21 cellular contexts compared by ENCODE assay signal in the genomic region with DNA sequence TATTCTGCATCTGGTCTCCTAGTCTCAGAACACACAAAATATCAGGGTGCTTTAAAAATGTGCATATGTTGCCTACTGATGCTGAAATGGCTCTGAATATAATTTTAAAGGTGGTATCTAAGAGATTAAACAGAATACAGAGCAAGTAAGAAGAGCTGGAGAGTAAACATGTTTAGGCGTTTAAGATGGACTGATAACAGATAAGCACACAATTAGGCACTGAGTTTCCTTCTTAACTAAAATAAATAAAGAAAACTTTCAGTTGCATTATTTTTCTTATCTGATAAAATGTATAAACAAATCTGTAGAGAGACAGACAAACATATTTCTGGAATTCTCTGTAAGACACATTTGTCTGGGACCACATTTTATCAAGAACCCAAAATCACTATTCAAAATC. TPM values are rescaled to one million over a fixed set of nuclear protein-coding genes. Genes with fewer than 3 reads are reported as not detected.
DNase-seq lines count a peak whose midpoint lies in the region; ATAC-seq, FAIRE-seq and TF ChIP-seq lines count a peak whose summit lies in the region.
"Had no signal": no experiment of that assay in that cellular context is flagged by ENCODE, and none has a peak within 500 bp of the region (broad histone marks: within the 10 kb centered on the region; RNA-seq: fewer than 3 reads in every experiment).

No MANE protein-coding gene starts in this region.

- H3K27ac ChIP-seq in endothelial cell of umbilical vein (ENCODE audit: insufficient read depth, low read depth, low read length) = no peak overlapping the region
- H3K27ac ChIP-seq: 22Rv1, A549, BLaER1 had no signal

- H3K79me2 ChIP-seq in endothelial cell of umbilical vein (ENCODE audit: control insufficient read depth, insufficient read depth, low read length) = no peaks in the 10 kb centered on the region

- H3K4me3 ChIP-seq in LNCaP clone FGC (ENCODE audit: low read depth, low read length) (no peak overlapping the region), endothelial cell of umbilical vein (replicated peaks in 1 of 3; ENCODE audit: insufficient read depth in 1 of 3, low read depth in 1 of 3, low read length in 3 of 3) (no peak overlapping the region)
- H3K4me3 ChIP-seq: A549, BLaER1 had no signal

- DNase-seq in LNCaP clone FGC (ENCODE audit: low read depth) = peak; percentile 52
- DNase-seq in endothelial cell of umbilical vein (ENCODE audit: low read depth, low spot score) = no peak
- DNase-seq in DMS153 (lab: John Stamatoyannopoulos, UW) = no peak
- DNase-seq: ACHN; BE2C; C1 segment of cervical spinal cord; CD4-positive, alpha-beta memory T cell; CD4-positive, CD25-positive, alpha-beta regulatory T cell; CD8-positive, alpha-beta memory T cell; COR-L47; DMS 273 treated with DMSO at 0.1 percent for 48 hours; DMS79 treated with DMSO at 0.1 percent for 48 hours; GF-D8 had no signal

- no peaks in the 10 kb centered on the region for H3K9me3 ChIP-seq in endothelial cell of umbilical vein (replicated peaks; ENCODE audit: control insufficient read depth, insufficient read depth, low read length)
- H3K9me3 ChIP-seq: A549, BE2C, BLaER1 had no signal

- intact Hi-C loops in endothelial cell of umbilical vein (cut with micrococcal nuclease) = no loop called here

- TF ChIP-seq POLR2A in endothelial cell of umbilical vein (IDR thresholded peaks at IDR 0.05; ENCODE audit: low read depth, low read length) = no peak

- no peaks in the 10 kb centered on the region for H3K4me1 ChIP-seq in endothelial cell of umbilical vein (ENCODE audit: control insufficient read depth, extremely low read depth, insufficient read depth, low read length)
- H3K4me1 ChIP-seq: A549, BE2C, BLaER1 had no signal

- POLR2A ChIA-PET in endothelial cell of umbilical vein (lab: Charles Lee) = no interaction called here

- dilution Hi-C loops in endothelial cell of umbilical vein (cut with MboI; ENCODE audit: extremely low pct_ligation_motif_present, low sequenced_read_pairs) = no loop called here

- no peak overlapping the region for H3K9ac ChIP-seq in endothelial cell of umbilical vein (replicated peaks; ENCODE audit: extremely low read depth, insufficient read depth, low read length)
- H3K9ac ChIP-seq: BLaER1 had no signal

- TF ChIP-seq CTCF in LNCaP clone FGC (IDR thresholded peaks at IDR 0.05; ENCODE audit: control insufficient read depth, extremely low read depth, insufficient read depth) (no peak), endothelial cell of umbilical vein (IDR thresholded peaks at IDR 0.05; ENCODE audit: extremely low read depth in 1 of 2, insufficient read depth in 1 of 2, low read depth in 1 of 2, low read length in 2 of 2) (no peak)

- no peaks in the 10 kb centered on the region for H3K27me3 ChIP-seq in endothelial cell of umbilical vein (ENCODE audit: control insufficient read depth in 2 of 2, insufficient read depth in 2 of 2, low read length in 2 of 2)
- H3K27me3 ChIP-seq: BE2C, BLaER1 had no signal

- no TSS peak for BruUV-seq in endothelial cell of umbilical vein (replicated peaks; lab: Mats Ljungman, UMichigan)

- FAIRE-seq in endothelial cell of umbilical vein (lab: Jason Lieb, UNC) = no peak
- FAIRE-seq: A549, G401.6, GM12891 had no signal

- no peak overlapping the region for H3K4me2 ChIP-seq in endothelial cell of umbilical vein (ENCODE audit: insufficient read depth, low read length)
- H3K4me2 ChIP-seq: A549, BLaER1 had no signal

- no peaks in the 10 kb centered on the region for H4K20me1 ChIP-seq in endothelial cell of umbilical vein (replicated peaks; ENCODE audit: control insufficient read depth, extremely low read depth, insufficient read depth, low read length)
- H4K20me1 ChIP-seq: BLaER1 had no signal

- ATAC-seq in SK-N-SH treated with all-trans-retinoic acid at 6 μM for 48 hours (no peak), GM18870 (IDR thresholded peaks at IDR 0.05; ENCODE audit: unreplicated experiment) (no peak)
- ATAC-seq: A549 had no signal

- CTCF ChIA-PET in endothelial cell of umbilical vein (lab: Charles Lee) = no interaction called here

- H3K9me1 ChIP-seq in endothelial cell of umbilical vein (replicated peaks; ENCODE audit: control insufficient read depth, extremely low read depth, insufficient read depth, low read length) = no peaks in the 10 kb centered on the region

- no peak overlapping the region for H2AFZ ChIP-seq in endothelial cell of umbilical vein (ENCODE audit: low read depth, low read length)

- H3K36me3 ChIP-seq in endothelial cell of umbilical vein (ENCODE audit: control insufficient read depth in 2 of 2, extremely low read depth in 1 of 2, insufficient read depth in 2 of 2, low read length in 2 of 2) = no peaks in the 10 kb centered on the region
- H3K36me3 ChIP-seq: BE2C, BLaER1 had no signal

TF ChIP-seq in SK-N-SH treated with all-trans-retinoic acid at 6 μM for 48 hours, 23 proteins besides CTCF, POLR2A, EP300 and RAD21:
- TF ChIP-seq, protein P1, sequence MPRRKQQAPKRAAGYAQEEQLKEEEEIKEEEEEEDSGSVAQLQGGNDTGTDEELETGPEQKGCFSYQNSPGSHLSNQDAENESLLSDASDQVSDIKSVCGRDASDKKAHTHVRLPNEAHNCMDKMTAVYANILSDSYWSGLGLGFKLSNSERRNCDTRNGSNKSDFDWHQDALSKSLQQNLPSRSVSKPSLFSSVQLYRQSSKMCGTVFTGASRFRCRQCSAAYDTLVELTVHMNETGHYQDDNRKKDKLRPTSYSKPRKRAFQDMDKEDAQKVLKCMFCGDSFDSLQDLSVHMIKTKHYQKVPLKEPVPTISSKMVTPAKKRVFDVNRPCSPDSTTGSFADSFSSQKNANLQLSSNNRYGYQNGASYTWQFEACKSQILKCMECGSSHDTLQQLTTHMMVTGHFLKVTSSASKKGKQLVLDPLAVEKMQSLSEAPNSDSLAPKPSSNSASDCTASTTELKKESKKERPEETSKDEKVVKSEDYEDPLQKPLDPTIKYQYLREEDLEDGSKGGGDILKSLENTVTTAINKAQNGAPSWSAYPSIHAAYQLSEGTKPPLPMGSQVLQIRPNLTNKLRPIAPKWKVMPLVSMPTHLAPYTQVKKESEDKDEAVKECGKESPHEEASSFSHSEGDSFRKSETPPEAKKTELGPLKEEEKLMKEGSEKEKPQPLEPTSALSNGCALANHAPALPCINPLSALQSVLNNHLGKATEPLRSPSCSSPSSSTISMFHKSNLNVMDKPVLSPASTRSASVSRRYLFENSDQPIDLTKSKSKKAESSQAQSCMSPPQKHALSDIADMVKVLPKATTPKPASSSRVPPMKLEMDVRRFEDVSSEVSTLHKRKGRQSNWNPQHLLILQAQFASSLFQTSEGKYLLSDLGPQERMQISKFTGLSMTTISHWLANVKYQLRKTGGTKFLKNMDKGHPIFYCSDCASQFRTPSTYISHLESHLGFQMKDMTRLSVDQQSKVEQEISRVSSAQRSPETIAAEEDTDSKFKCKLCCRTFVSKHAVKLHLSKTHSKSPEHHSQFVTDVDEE (CRISPR knock-in tag; IDR thresholded peaks at IDR 0.05) = no peak
- 0 out of 2 replicates have a peak, but pooled peaks have one; percentile 31 for TF ChIP-seq TCF4 (CRISPR knock-in tag; IDR thresholded peaks at IDR 0.05; ENCODE audit: borderline replicate concordance)
- no peak for TF ChIP-seq ZNF565 (CRISPR knock-in tag; conservative IDR thresholded peaks at IDR 0.05; ENCODE audit: low read depth)
- no peak for TF ChIP-seq ESRRG (CRISPR knock-in tag; IDR thresholded peaks at IDR 0.05)
- no peak for TF ChIP-seq OSR1 (CRISPR knock-in tag; IDR thresholded peaks at IDR 0.05)

TF ChIP-seq in endothelial cell of umbilical vein, 7 proteins besides CTCF, POLR2A, EP300 and RAD21:
- peak; percentile 9 for TF ChIP-seq GATA2 (IDR thresholded peaks at IDR 0.05; ENCODE audit: insufficient read depth, insufficient read length, low read depth, low read length)
- no peak for TF ChIP-seq MAX (IDR thresholded peaks at IDR 0.05; ENCODE audit: insufficient read depth, insufficient read length)
TF ChIP-seq in endothelial cell of umbilical vein: peak in this region for 1.

RNA-seq across cellular contexts. Expression of gene DGKB, which starts 35.6 kb away (rescaled TPM):
- total RNA-seq in endothelial cell of umbilical vein = 0.44 TPM in 1 of 2 replicates, not detected in the other
- not detected in 2 replicates for polyA plus RNA-seq in endothelial cell of umbilical vein
- polyA plus RNA-seq in endothelial cell of umbilical vein (2011; cell fraction: cytosol; rRNA removed) = not detected in 2 replicates
- polyA plus RNA-seq in endothelial cell of umbilical vein (2011; cell fraction: nucleus; rRNA removed) = 0.42 TPM in 1 of 2 replicates, not detected in the other
- polyA plus RNA-seq in endothelial cell of umbilical vein (2012) = not detected in 2 replicates
- not detected in 2 replicates for polyA minus RNA-seq in endothelial cell of umbilical vein
- not detected for polyA minus RNA-seq in endothelial cell of umbilical vein (2011; cell fraction: cytosol; rRNA and poly(A)+ RNA removed)
- polyA minus RNA-seq in endothelial cell of umbilical vein (2011; cell fraction: nucleus; rRNA and poly(A)+ RNA removed) = 0.19 TPM in 1 of 2 replicates, not detected in the other
- total RNA-seq: CD4-positive, alpha-beta memory T cell; CD4-positive, CD25-positive, alpha-beta regulatory T cell; CD8-positive, alpha-beta memory T cell had no signal
- polyA plus RNA-seq: CD14-positive monocyte; CD4-positive, alpha-beta memory T cell; CD4-positive, CD25-positive, alpha-beta regulatory T cell; CD8-positive, alpha-beta memory T cell had no signal
